Comparison of ENCODE assay signal across 8 cellular contexts in the genomic region with DNA sequence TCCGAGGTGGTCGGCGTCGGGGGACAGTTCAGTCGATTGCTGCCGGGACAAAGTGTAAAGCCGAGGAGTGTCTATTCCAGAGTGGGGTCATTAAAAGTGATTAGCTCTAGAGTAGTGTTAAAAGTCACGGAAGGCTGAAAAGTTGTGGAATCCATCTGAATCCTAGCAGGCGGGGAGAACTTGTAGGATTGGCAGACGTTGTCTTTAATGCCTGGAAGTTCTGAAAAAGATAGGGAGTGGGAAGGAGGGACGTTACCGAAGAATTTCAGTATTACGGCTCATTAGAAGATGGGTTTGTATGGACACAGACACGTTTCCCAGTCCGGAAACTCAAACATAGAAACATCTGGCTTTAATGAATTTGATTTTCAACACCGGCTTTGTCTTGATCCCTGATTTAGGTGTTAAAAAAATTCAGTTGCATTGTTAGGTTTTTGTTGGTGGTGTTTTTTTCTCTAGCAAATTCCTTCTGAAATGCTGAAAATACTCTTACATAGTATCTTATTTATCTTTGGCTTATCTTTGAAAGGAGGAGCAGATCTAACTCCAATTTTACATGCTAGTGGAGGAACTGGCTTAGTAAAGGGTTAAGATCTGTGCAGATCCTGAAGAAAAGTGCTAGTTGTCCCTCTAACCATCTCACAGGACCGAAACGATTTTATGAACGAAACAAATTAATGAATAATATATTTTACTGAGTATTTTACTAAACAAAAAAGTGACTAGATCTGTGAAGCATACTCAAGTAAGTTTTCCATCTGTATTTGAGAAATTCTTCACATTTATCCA. TPM values are rescaled to one million over a fixed set of nuclear protein-coding genes. Genes with fewer than 3 reads are reported as not detected.
DNase-seq lines count a peak whose midpoint lies in the region; ATAC-seq lines count a peak whose summit lies in the region.

No MANE protein-coding gene starts in this region.

- H3K27ac Mint-ChIP-seq in activated T-cell treated with anti-CD3 and anti-CD28 coated beads, Interleukin-2, amount 50 U/mL, for 72 hours, result peak overlapping the region; percentile 99

- H3K27me3 ChIP-seq in endocrine pancreas (ENCODE audit: control insufficient read depth, insufficient read depth, low read length), result no peaks in the 10 kb centered on the region
- H3K27me3 ChIP-seq in mucosa of stomach (ENCODE audit: control insufficient read depth, insufficient read depth, low read length), result no peaks in the 10 kb centered on the region

- H3K4me3 Mint-ChIP-seq in activated T-cell treated with anti-CD3 and anti-CD28 coated beads, Interleukin-2, amount 50 U/mL, for 72 hours, result peak overlapping the region; percentile 98 to 99

- DNase-seq in activated T-cell treated with anti-CD3 and anti-CD28 coated beads, Interleukin-2, amount 50 U/mL, for 72 hours, result no peak
- DNase-seq in activated T-cell treated with anti-CD3 and anti-CD28 coated beads for 4 hours, result no peak
- peak; percentile 32 for DNase-seq in RKO (ENCODE audit: low spot score)
- no peak for DNase-seq in activated CD4-positive, CD25-positive, alpha-beta regulatory T cell treated with anti-CD3 and anti-CD28 coated beads, Interleukin-2, amount 50 U/mL, for 72 hours
- no peak for DNase-seq in T1000 (lab: John Stamatoyannopoulos, UW)

- H3K4me3 ChIP-seq in endocrine pancreas (ENCODE audit: control insufficient read depth, insufficient read depth, low read length) (peak overlapping the region; percentile 98), mucosa of stomach (ENCODE audit: low read length) (peak overlapping the region; percentile 83)

- H3K9me3 Mint-ChIP-seq in activated T-cell treated with anti-CD3 and anti-CD28 coated beads, Interleukin-2, amount 50 U/mL, for 72 hours, result no peaks in the 10 kb centered on the region

- H3K9ac ChIP-seq in endocrine pancreas (ENCODE audit: control insufficient read depth, insufficient read depth, low read length) (peak overlapping the region; percentile 97), mucosa of stomach (ENCODE audit: low read length) (peak overlapping the region; percentile 100)

- ATAC-seq in activated T-cell treated with anti-CD3 and anti-CD28 coated beads, Interleukin-2, amount 50 U/mL, for 72 hours (replicated peaks in 1 of 2), result no peak
- no peak for ATAC-seq in HG03378 (IDR thresholded peaks at IDR 0.05; ENCODE audit: unreplicated experiment)

- peaks cover 4 to 11% of the 10 kb centered on the region in 2 donors for H3K36me3 Mint-ChIP-seq in activated T-cell treated with anti-CD3 and anti-CD28 coated beads, Interleukin-2, amount 50 U/mL, for 72 hours (ENCODE audit: insufficient read depth in 2 of 2)

- peaks cover 64% of the 10 kb centered on the region for H3K4me1 Mint-ChIP-seq in activated T-cell treated with anti-CD3 and anti-CD28 coated beads, Interleukin-2, amount 50 U/mL, for 72 hours (ENCODE audit: low read depth)

- H3K4me1 ChIP-seq in endocrine pancreas (ENCODE audit: control insufficient read depth, insufficient read depth, low read length) (peaks cover 10% of the 10 kb centered on the region), mucosa of stomach (ENCODE audit: control insufficient read depth, insufficient read depth, low read length) (peaks cover 16% of the 10 kb centered on the region)

- H3K27me3 Mint-ChIP-seq in activated T-cell treated with anti-CD3 and anti-CD28 coated beads, Interleukin-2, amount 50 U/mL, for 72 hours (ENCODE audit: low read depth), result no peaks in the 10 kb centered on the region

- H3K36me3 ChIP-seq in endocrine pancreas (ENCODE audit: control insufficient read depth, insufficient read depth, low read length) (no peaks in the 10 kb centered on the region), mucosa of stomach (ENCODE audit: control insufficient read depth, insufficient read depth, low read length) (no peaks in the 10 kb centered on the region)

- H3K9me3 ChIP-seq in endocrine pancreas (ENCODE audit: control insufficient read depth, low read length) (no peaks in the 10 kb centered on the region), mucosa of stomach (ENCODE audit: control insufficient read depth, low read length) (no peaks in the 10 kb centered on the region)

RNA-seq across cellular contexts. Expression of a gene that starts 0.9 kb away (rescaled TPM):
- 10 to 100 TPM; 44.9 to 49.6 TPM for total RNA-seq in activated T-cell treated with anti-CD3 and anti-CD28 coated beads, Interleukin-2, amount 50 U/mL, for 72 hours
